In genomic region chr1:198232407-198232806, GRCh38 we compare ENCODE assay signal across 11 cellular contexts.
"Had no signal": no experiment of that assay in that cellular context is flagged by ENCODE, and none has a peak within 500 bp of the region (broad histone marks: within the 10 kb centered on the region; RNA-seq: fewer than 3 reads in every experiment).

No MANE protein-coding gene starts in this region.

- H3K9me3 ChIP-seq: body of pancreas, right atrium auricular region had no signal

- DNase-seq: activated T-cell treated with anti-CD3 and anti-CD28 coated beads, Interleukin-2, amount 50 U/mL, for 1 hour; body of pancreas; dorsolateral prefrontal cortex; foreskin melanocyte; heart left ventricle; kidney; midbrain; naive B cell; posterior cingulate gyrus had no signal

- H3K27me3 Mint-ChIP-seq: activated naive CD4-positive, alpha-beta T cell treated with anti-CD3 and anti-CD28 coated beads, Interleukin-2, amount 50 U/mL, for 24 hours; naive B cell had no signal

- H3K4me3 ChIP-seq: body of pancreas, dorsolateral prefrontal cortex, heart left ventricle, right atrium auricular region had no signal

- H3K27ac Mint-ChIP-seq: activated naive CD4-positive, alpha-beta T cell treated with anti-CD3 and anti-CD28 coated beads, Interleukin-2, amount 50 U/mL, for 24 hours had no signal

- ATAC-seq: body of pancreas had no signal

- H3K27me3 ChIP-seq: body of pancreas, dorsolateral prefrontal cortex, heart left ventricle, right atrium auricular region had no signal

- H3K9me3 Mint-ChIP-seq: activated naive CD4-positive, alpha-beta T cell treated with anti-CD3 and anti-CD28 coated beads, Interleukin-2, amount 50 U/mL, for 24 hours had no signal

- H3K27ac ChIP-seq: body of pancreas, dorsolateral prefrontal cortex, heart left ventricle, right atrium auricular region had no signal

- H3K4me3 Mint-ChIP-seq: activated naive CD4-positive, alpha-beta T cell treated with anti-CD3 and anti-CD28 coated beads, Interleukin-2, amount 50 U/mL, for 24 hours; naive B cell had no signal

- H3K36me3 ChIP-seq: right atrium auricular region had no signal
